ENCODE assay signal across 2 cellular contexts in genomic region chr4:32349026-32349425, GRCh38.
TF ChIP-seq lines count a peak whose summit lies in the region.

No MANE protein-coding gene starts in this region.

TF ChIP-seq in HepG2, 621 proteins besides CTCF, POLR2A, EP300 and RAD21 (continued from another document):
- no peak for TF ChIP-seq KDM4B (CRISPR knock-in tag; IDR thresholded peaks at IDR 0.05)
- TF ChIP-seq ZNF460 (CRISPR knock-in tag; IDR thresholded peaks at IDR 0.05; ENCODE audit: borderline replicate concordance) = no peak
- peak; percentile 71 for TF ChIP-seq MNT (IDR thresholded peaks at IDR 0.05)
- peak; percentile 71 for TF ChIP-seq USF2 (IDR thresholded peaks at IDR 0.05; ENCODE audit: low read depth, low read length)
- TF ChIP-seq USF2 (CRISPR knock-in tag; IDR thresholded peaks at IDR 0.05; ENCODE audit: borderline replicate concordance) = no peak

TF ChIP-seq in K562, 482 proteins besides CTCF, POLR2A, EP300 and RAD21:
- peak; percentile 83 for TF ChIP-seq TFE3 (CRISPR knock-in tag; IDR thresholded peaks at IDR 0.05)
- TF ChIP-seq ZNF511 (CRISPR knock-in tag; IDR thresholded peaks at IDR 0.05) = no peak
- TF ChIP-seq RBFOX2 (IDR thresholded peaks at IDR 0.05; ENCODE audit: low read depth, low read length) = no peak
